In the genomic region with DNA sequence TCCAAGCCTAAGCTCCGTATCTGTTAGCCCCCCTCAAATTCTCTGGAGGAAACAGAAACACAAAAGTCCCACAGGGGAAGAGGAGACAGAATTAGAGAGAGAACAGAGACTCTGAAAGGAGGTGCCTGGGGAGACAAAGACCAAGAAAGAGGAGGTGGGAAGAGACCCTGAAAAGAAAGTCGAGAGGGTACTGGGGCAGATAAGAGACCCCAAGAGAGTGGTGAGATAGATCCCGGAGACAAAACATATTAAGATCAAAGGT, we compare ENCODE assay signal across 9 cellular contexts. TPM values are rescaled to one million over a fixed set of nuclear protein-coding genes. Genes with fewer than 3 reads are reported as not detected.
A peak's percentile ranks its signal among the peaks of the same experiment; 100 is the strongest.
DNase-seq lines count a peak whose midpoint lies in the region; ATAC-seq and TF ChIP-seq lines count a peak whose summit lies in the region.
"Had no signal": no experiment of that assay in that cellular context is flagged by ENCODE, and none has a peak within 500 bp of the region (broad histone marks: within the 10 kb centered on the region; RNA-seq: fewer than 3 reads in every experiment).

No MANE protein-coding gene starts in this region.

- peaks cover 26% of the 10 kb centered on the region for H3K4me1 ChIP-seq in stomach smooth muscle (ENCODE audit: control insufficient read depth, insufficient read depth, low read length)

- DNase-seq in T-helper 1 cell (no peak), WERI-Rb-1 (no peak), glutamatergic neuron (no peak), ACHN (no peak)
- DNase-seq in activated effector memory CD4-positive, alpha-beta T cell treated with Interleukin-2 at 50 U/mL for 16 hours: no peak

- peak overlapping the region; percentile 89 for H3K4me3 Mint-ChIP-seq in T-helper 1 cell treated with Interleukin-12 subunit alpha and Interleukin-12 subunit beta and Interleukin-4 antibody, amounts not matched to agents 30 μg/mL and 1 μg/mL, for 36 hours
- peak overlapping the region; percentile 94 for H3K4me3 Mint-ChIP-seq in glutamatergic neuron (ENCODE audit: unreplicated experiment)

- H3K27me3 ChIP-seq in WERI-Rb-1 (ENCODE audit: insufficient read depth, low read depth, severe bottlenecking) (no peaks in the 10 kb centered on the region), stomach smooth muscle (ENCODE audit: control insufficient read depth in 1 of 2, insufficient read depth in 2 of 2, low read length in 2 of 2) (peaks cover 24 to 25% of the 10 kb centered on the region in 2 donors)

- TF ChIP-seq CTCF in WERI-Rb-1 (IDR thresholded peaks at IDR 0.05; ENCODE audit: low read depth, low read length): no peak
- TF ChIP-seq CTCF in glutamatergic neuron (IDR thresholded peaks at IDR 0.05; ENCODE audit: partially characterized antibody, unreplicated experiment): no peak

- H3K36me3 ChIP-seq in WERI-Rb-1: peaks cover 25% of the 10 kb centered on the region
- H3K36me3 ChIP-seq in stomach smooth muscle (ENCODE audit: control insufficient read depth in 2 of 2, insufficient read depth in 2 of 2, low read length in 2 of 2): peaks cover 9 to 11% of the 10 kb centered on the region in 2 donors

- no peak for ATAC-seq in HG02970 (IDR thresholded peaks at IDR 0.05; ENCODE audit: low FRiP score, unreplicated experiment)

- H3K4me1 Mint-ChIP-seq in T-helper 1 cell treated with Interleukin-12 subunit alpha and Interleukin-12 subunit beta and Interleukin-4 antibody, amounts not matched to agents 30 μg/mL and 1 μg/mL, for 36 hours (ENCODE audit: low read depth): peaks cover 28% of the 10 kb centered on the region
- peaks cover 11% of the 10 kb centered on the region for H3K4me1 Mint-ChIP-seq in glutamatergic neuron (ENCODE audit: low read depth, unreplicated experiment)

- H3K4me3 ChIP-seq in WERI-Rb-1 (ENCODE audit: low read depth, low read length) (peak overlapping the region; percentile 98), stomach smooth muscle (ENCODE audit: low read length in 2 of 2) (peak overlapping the region; percentile 89 to 97)

- no peaks in the 10 kb centered on the region for H3K9me3 Mint-ChIP-seq in T-helper 1 cell treated with Interleukin-12 subunit alpha and Interleukin-12 subunit beta and Interleukin-4 antibody, amounts not matched to agents 30 μg/mL and 1 μg/mL, for 36 hours
- H3K9me3 Mint-ChIP-seq in glutamatergic neuron (ENCODE audit: unreplicated experiment): peaks cover 8% of the 10 kb centered on the region

- peaks cover 39% of the 10 kb centered on the region for H3K27me3 Mint-ChIP-seq in T-helper 1 cell treated with Interleukin-12 subunit alpha and Interleukin-12 subunit beta and Interleukin-4 antibody, amounts not matched to agents 30 μg/mL and 1 μg/mL, for 36 hours (ENCODE audit: low read depth)
- H3K27me3 Mint-ChIP-seq in glutamatergic neuron (ENCODE audit: unreplicated experiment): peaks cover 23% of the 10 kb centered on the region

- peaks cover 28% of the 10 kb centered on the region for H3K36me3 Mint-ChIP-seq in T-helper 1 cell treated with Interleukin-12 subunit alpha and Interleukin-12 subunit beta and Interleukin-4 antibody, amounts not matched to agents 30 μg/mL and 1 μg/mL, for 36 hours (ENCODE audit: low read depth)
- H3K36me3 Mint-ChIP-seq in glutamatergic neuron (ENCODE audit: unreplicated experiment): no peaks in the 10 kb centered on the region

- H3K27ac ChIP-seq in WERI-Rb-1 (peak overlapping the region; percentile 85), stomach smooth muscle (ENCODE audit: low read length) (no peak overlapping the region)

- peak overlapping the region in 1 of 2 donors; percentile 95 for H3K9ac ChIP-seq in stomach smooth muscle (ENCODE audit: low read length in 2 of 2)

- no peak overlapping the region for H3K27ac Mint-ChIP-seq in T-helper 1 cell treated with Interleukin-12 subunit alpha and Interleukin-12 subunit beta and Interleukin-4 antibody, amounts not matched to agents 30 μg/mL and 1 μg/mL, for 36 hours
- H3K27ac Mint-ChIP-seq in glutamatergic neuron (ENCODE audit: unreplicated experiment): peak overlapping the region; percentile 93

- H3K9me3 ChIP-seq in WERI-Rb-1 (ENCODE audit: severe bottlenecking) (no peaks in the 10 kb centered on the region), stomach smooth muscle (ENCODE audit: control insufficient read depth in 2 of 2, low read length in 2 of 2) (no peaks in the 10 kb centered on the region)

- in situ Hi-C loops in ACHN (cut with HindIII; ENCODE audit: low pct_ligation_motif_present, low pct_unique_long_range_greater_than_20kb, low sequenced_read_pairs): no loop called here

RNA-seq across cellular contexts. Expression of a gene that starts 0.9 kb away (rescaled TPM):
- 25.0 TPM for total RNA-seq in glutamatergic neuron (ENCODE audit: unreplicated experiment)

RNA-seq across cellular contexts. Expression of a gene that starts 10.5 kb away (rescaled TPM):
- total RNA-seq in glutamatergic neuron (ENCODE audit: unreplicated experiment): 1.0 TPM

RNA-seq across cellular contexts. Expression of a gene that starts 24.3 kb away (rescaled TPM):
- 233 TPM for total RNA-seq in glutamatergic neuron (ENCODE audit: unreplicated experiment)

RNA-seq across cellular contexts. Expression of a gene that starts 51.4 kb away (rescaled TPM):
- 21.7 TPM for total RNA-seq in glutamatergic neuron (ENCODE audit: unreplicated experiment)
- total RNA-seq: Daoy had no signal

RNA-seq across cellular contexts. Expression of a gene that starts 53.5 kb away (rescaled TPM):
- total RNA-seq in glutamatergic neuron (ENCODE audit: unreplicated experiment): 213 TPM
